Comparison of ENCODE assay signal across 14 cellular contexts in genomic region chr2:27798476-27798875, GRCh38. TPM values are rescaled to one million over a fixed set of nuclear protein-coding genes. Genes with fewer than 3 reads are reported as not detected.
DNase-seq lines count a peak whose midpoint lies in the region; ATAC-seq and TF ChIP-seq lines count a peak whose summit lies in the region.
"Had no signal": no experiment of that assay in that cellular context is flagged by ENCODE, and none has a peak within 500 bp of the region (broad histone marks: within the 10 kb centered on the region; RNA-seq: fewer than 3 reads in every experiment).

No MANE protein-coding gene starts in this region.

- intact Hi-C loops in right cardiac atrium (cut with DNase I) (no loop called here), Right ventricle myocardium inferior (cut with DNase I) (loop anchor here (5.0 kb wide), 1 partner anchor 81 kb away; no protein-coding TSS in a partner anchor)

- no peaks in the 10 kb centered on the region for H3K9me3 ChIP-seq in right cardiac atrium (ENCODE audit: control insufficient read depth, low read length)

- H3K4me1 Mint-ChIP-seq in chondrocyte (ENCODE audit: low read depth) (peaks cover 63% of the 10 kb centered on the region), progenitor cell of endocrine pancreas (ENCODE audit: low read depth) (peaks cover 1% of the 10 kb centered on the region)
- no peaks in the 10 kb centered on the region for H3K4me1 Mint-ChIP-seq in activated CD8-positive, alpha-beta T cell treated with anti-CD3 and anti-CD28 coated beads, Interleukin-2, amount 10 ng/mL, durations not matched to agents 7 days and 5 days (ENCODE audit: low read depth)
- H3K4me1 Mint-ChIP-seq in activated T-cell treated with anti-CD3 and anti-CD28 coated beads, Interleukin-2, amount 50 U/mL, for 24 hours (ENCODE audit: low read depth), result no peaks in the 10 kb centered on the region
- H3K4me1 Mint-ChIP-seq: activated CD4-positive, alpha-beta T cell treated with anti-CD3 and anti-CD28 coated beads for 36 hours had no signal

- ATAC-seq in right cardiac atrium (no peak), Right ventricle myocardium inferior (no peak), left lobe of liver (no peak)
- no peak for ATAC-seq in activated CD8-positive, alpha-beta T cell treated with anti-CD3 and anti-CD28 coated beads, Interleukin-2, amount 10 ng/mL, durations not matched to agents 7 days and 5 days
- ATAC-seq: activated CD4-positive, alpha-beta T cell treated with anti-CD3 and anti-CD28 coated beads for 36 hours; naive thymus-derived CD4-positive, alpha-beta T cell had no signal

- CTCF ChIA-PET in activated CD8-positive, alpha-beta T cell treated with anti-CD3 and anti-CD28 coated beads, Interleukin-2, amount 10 ng/mL, durations not matched to agents 7 days and 5 days (lab: Charles Lee), result no interaction called here

- no peaks in the 10 kb centered on the region for H3K27me3 ChIP-seq in right cardiac atrium (ENCODE audit: control insufficient read depth, insufficient read depth)

- POLR2A ChIA-PET in activated CD8-positive, alpha-beta T cell treated with anti-CD3 and anti-CD28 coated beads, Interleukin-2, amount 10 ng/mL, durations not matched to agents 7 days and 5 days (lab: Charles Lee), result no interaction called here

- DNase-seq in right cardiac atrium, result peak in 1 of 3 donors; percentile 50
- DNase-seq in Right ventricle myocardium inferior (ENCODE audit: missing footprints), result no peak
- no peak for DNase-seq in chondrocyte (ENCODE audit: low spot score)
- no peak for DNase-seq in progenitor cell of endocrine pancreas (ENCODE audit: low spot score, unreplicated experiment)
- DNase-seq in activated CD8-positive, alpha-beta T cell treated with anti-CD3 and anti-CD28 coated beads, Interleukin-2, amount 10 ng/mL, durations not matched to agents 7 days and 5 days, result no peak
- no peak for DNase-seq in activated T-cell treated with anti-CD3 and anti-CD28 coated beads for 4 hours
- no peak for DNase-seq in left lobe of liver (ENCODE audit: low spot score)
- DNase-seq in activated T-cell treated with anti-CD3 and anti-CD28 coated beads, Interleukin-2, amount 50 U/mL, for 24 hours, result no peak
- DNase-seq: activated CD4-positive, alpha-beta T cell treated with anti-CD3 and anti-CD28 coated beads for 36 hours; DMS53; MM.1S; naive thymus-derived CD4-positive, alpha-beta T cell; small intestine had no signal

- H3K27me3 Mint-ChIP-seq in chondrocyte (ENCODE audit: low read depth), result no peaks in the 10 kb centered on the region
- no peaks in the 10 kb centered on the region for H3K27me3 Mint-ChIP-seq in progenitor cell of endocrine pancreas
- no peaks in the 10 kb centered on the region for H3K27me3 Mint-ChIP-seq in activated CD8-positive, alpha-beta T cell treated with anti-CD3 and anti-CD28 coated beads, Interleukin-2, amount 10 ng/mL, durations not matched to agents 7 days and 5 days (ENCODE audit: low read depth)
- no peaks in the 10 kb centered on the region for H3K27me3 Mint-ChIP-seq in activated T-cell treated with anti-CD3 and anti-CD28 coated beads, Interleukin-2, amount 50 U/mL, for 24 hours
- H3K27me3 Mint-ChIP-seq: activated CD4-positive, alpha-beta T cell treated with anti-CD3 and anti-CD28 coated beads for 36 hours; naive thymus-derived CD4-positive, alpha-beta T cell had no signal

- H3K4me3 ChIP-seq in right cardiac atrium (ENCODE audit: low read length), result no peak overlapping the region

- H3K27ac Mint-ChIP-seq in chondrocyte (ENCODE audit: unreplicated experiment) (peak overlapping the region; percentile 98), progenitor cell of endocrine pancreas (peak overlapping the region; percentile 5)
- no peak overlapping the region for H3K27ac Mint-ChIP-seq in activated CD8-positive, alpha-beta T cell treated with anti-CD3 and anti-CD28 coated beads, Interleukin-2, amount 10 ng/mL, durations not matched to agents 7 days and 5 days
- H3K27ac Mint-ChIP-seq in activated T-cell treated with anti-CD3 and anti-CD28 coated beads, Interleukin-2, amount 50 U/mL, for 24 hours, result no peak overlapping the region
- H3K27ac Mint-ChIP-seq: activated CD4-positive, alpha-beta T cell treated with anti-CD3 and anti-CD28 coated beads for 36 hours; T-helper 1 cell treated with Interleukin-12 subunit alpha and Interleukin-12 subunit beta and Interleukin-4 antibody, amounts not matched to agents 30 μg/mL and 1 μg/mL, for 36 hours had no signal

- peaks cover 30% of the 10 kb centered on the region for H3K4me1 ChIP-seq in right cardiac atrium (ENCODE audit: control insufficient read depth, insufficient read depth, low read length)

- H3K9me3 Mint-ChIP-seq in chondrocyte (ENCODE audit: low read depth), result no peaks in the 10 kb centered on the region
- no peaks in the 10 kb centered on the region for H3K9me3 Mint-ChIP-seq in progenitor cell of endocrine pancreas (ENCODE audit: low read depth)
- H3K9me3 Mint-ChIP-seq in activated CD8-positive, alpha-beta T cell treated with anti-CD3 and anti-CD28 coated beads, Interleukin-2, amount 10 ng/mL, durations not matched to agents 7 days and 5 days (ENCODE audit: insufficient read depth), result no peaks in the 10 kb centered on the region
- no peaks in the 10 kb centered on the region for H3K9me3 Mint-ChIP-seq in activated T-cell treated with anti-CD3 and anti-CD28 coated beads, Interleukin-2, amount 50 U/mL, for 24 hours
- H3K9me3 Mint-ChIP-seq: naive thymus-derived CD4-positive, alpha-beta T cell; T-helper 1 cell treated with Interleukin-12 subunit alpha and Interleukin-12 subunit beta and Interleukin-4 antibody, amounts not matched to agents 30 μg/mL and 1 μg/mL, for 36 hours had no signal

- 88% methylated on average over 7 of the region's 7 CpGs for WGBS in right cardiac atrium

- H3K36me3 Mint-ChIP-seq in chondrocyte (ENCODE audit: low read depth) (no peaks in the 10 kb centered on the region), progenitor cell of endocrine pancreas (ENCODE audit: insufficient read depth) (peaks cover 1% of the 10 kb centered on the region)
- no peaks in the 10 kb centered on the region for H3K36me3 Mint-ChIP-seq in activated CD8-positive, alpha-beta T cell treated with anti-CD3 and anti-CD28 coated beads, Interleukin-2, amount 10 ng/mL, durations not matched to agents 7 days and 5 days (ENCODE audit: low read depth)
- H3K36me3 Mint-ChIP-seq in activated T-cell treated with anti-CD3 and anti-CD28 coated beads, Interleukin-2, amount 50 U/mL, for 24 hours (ENCODE audit: low read depth), result no peaks in the 10 kb centered on the region

- peak overlapping the region; percentile 81 for H3K27ac ChIP-seq in right cardiac atrium (ENCODE audit: low read length)

- TF ChIP-seq CTCF in chondrocyte (IDR thresholded peaks at IDR 0.05) (no peak), progenitor cell of endocrine pancreas (IDR thresholded peaks at IDR 0.05; ENCODE audit: unreplicated experiment) (no peak)

- H3K4me3 Mint-ChIP-seq in chondrocyte (ENCODE audit: unreplicated experiment) (no peak overlapping the region), progenitor cell of endocrine pancreas (ENCODE audit: low read depth) (no peak overlapping the region)
- H3K4me3 Mint-ChIP-seq in activated CD8-positive, alpha-beta T cell treated with anti-CD3 and anti-CD28 coated beads, Interleukin-2, amount 10 ng/mL, durations not matched to agents 7 days and 5 days, result no peak overlapping the region
- H3K4me3 Mint-ChIP-seq in activated T-cell treated with anti-CD3 and anti-CD28 coated beads, Interleukin-2, amount 50 U/mL, for 24 hours, result no peak overlapping the region
- H3K4me3 Mint-ChIP-seq: activated CD4-positive, alpha-beta T cell treated with anti-CD3 and anti-CD28 coated beads for 36 hours; naive thymus-derived CD4-positive, alpha-beta T cell; T-helper 1 cell treated with Interleukin-12 subunit alpha and Interleukin-12 subunit beta and Interleukin-4 antibody, amounts not matched to agents 30 μg/mL and 1 μg/mL, for 36 hours had no signal

RNA-seq across cellular contexts. Expression of gene MRPL33, which starts 27.0 kb away (rescaled TPM):
- total RNA-seq in right cardiac atrium (100 to 1,000 TPM; 242 to 308 (median 274) TPM), Right ventricle myocardium inferior (360 TPM), chondrocyte (59.9 to 64.9 TPM (median 62.1 TPM) in 3 replicates), progenitor cell of endocrine pancreas (59.7 and 63.3 TPM in 2 replicates), left lobe of liver (21.3 TPM)
- polyA plus RNA-seq in right cardiac atrium, result 596 TPM
- total RNA-seq in activated CD8-positive, alpha-beta T cell treated with anti-CD3 and anti-CD28 coated beads, Interleukin-2, amount 10 ng/mL, durations not matched to agents 7 days and 5 days, result 10 to 100 TPM; 47.9 to 57.8 TPM

Comparison
In these comparisons a context has a peak if more than half of its experiments do, and no peak if none do; other contexts are left out.
1. H3K27ac Mint-ChIP-seq: peak in chondrocyte (single experiment) and progenitor cell of endocrine pancreas (single experiment); none in activated CD8-positive, alpha-beta T cell treated with anti-CD3 and anti-CD28 coated beads, Interleukin-2, amount 10 ng/mL, durations not matched to agents 7 days and 5 days (single experiment) and activated T-cell treated with anti-CD3 and anti-CD28 coated beads, Interleukin-2, amount 50 U/mL, for 24 hours (single experiment).